In the genomic region with DNA sequence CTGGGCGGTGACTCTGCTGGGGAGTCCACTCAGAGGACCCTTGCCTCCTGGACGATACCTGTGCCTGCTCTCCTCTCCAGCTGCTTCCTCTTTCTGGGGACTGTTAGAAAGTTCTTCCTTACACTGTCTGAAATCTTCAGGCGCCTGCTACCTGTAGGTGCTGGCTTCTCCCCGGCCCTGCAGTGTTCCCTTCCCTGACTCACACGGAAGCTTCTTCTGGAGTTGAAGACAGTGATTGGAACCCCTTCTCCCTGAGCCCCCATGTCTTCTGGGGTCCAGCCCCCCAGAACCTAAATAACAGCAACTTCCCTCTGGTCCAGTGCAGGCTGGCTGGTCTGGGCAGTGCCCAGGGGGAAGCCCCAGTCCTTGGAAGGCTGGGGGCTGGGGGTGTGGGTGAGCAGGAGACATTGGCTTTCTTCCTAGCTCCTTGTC, we compare ENCODE assay signal across 8 cellular contexts. TPM values are rescaled to one million over a fixed set of nuclear protein-coding genes. Genes with fewer than 3 reads are reported as not detected.
DNase-seq lines count a peak whose midpoint lies in the region; ATAC-seq, FAIRE-seq and TF ChIP-seq lines count a peak whose summit lies in the region.

No MANE protein-coding gene starts in this region.

- intact Hi-C loops in pancreas (cut with DNase I): no loop called here

- DNase-seq in GM06990 (ENCODE audit: extremely low read depth, insufficient read length): no peak
- DNase-seq in SKM-1 (lab: John Stamatoyannopoulos, UW; ENCODE audit: unreplicated experiment): peak; percentile 52
- no peak for DNase-seq in fibroblast of pulmonary artery (ENCODE audit: low read depth)
- no peak for DNase-seq in pancreas
- no peak for DNase-seq in kidney glomerular epithelial cell (lab: John Stamatoyannopoulos, UW)
- no peak for DNase-seq in NCI-H524 treated with DMSO at 0.1 percent for 48 hours (lab: John Stamatoyannopoulos, UW)
- no peak for DNase-seq in HEK293T (ENCODE audit: extremely low spot score)

- TF ChIP-seq CTCF in GM06990 (IDR thresholded peaks at IDR 0.05; ENCODE audit: insufficient read depth, low read length, poor library complexity, severe bottlenecking) (no peak), fibroblast of pulmonary artery (IDR thresholded peaks at IDR 0.05; ENCODE audit: low read length, missing control alignments) (no peak), pancreas (IDR thresholded peaks at IDR 0.05) (no peak)

- no peak for FAIRE-seq in pancreas (lab: Jason Lieb, UNC)

- CTCF ChIA-PET in HEK293T (lab: Yijun Ruan, JAX): interaction anchor here (2.5 kb wide), 1 partner anchor 10 kb away, joined by 28 read pairs; no protein-coding TSS in a partner anchor

- H3K4me1 ChIP-seq in pancreas: peaks cover 0 to 7% (median 0%) of the 10 kb centered on the region in 3 donors

- H3K4me3 ChIP-seq in GM06990 (replicated peaks; ENCODE audit: low read depth, low read length) (peak overlapping the region; percentile 55), fibroblast of pulmonary artery (replicated peaks; ENCODE audit: low read depth, low read length) (peak overlapping the region; percentile 83), pancreas (peak overlapping the region; percentile 47 to 94 (median 61))

- peak overlapping the region in 3 of 4 donors; percentile 22 to 80 (median 72) for H3K27ac ChIP-seq in pancreas

- ATAC-seq in HG02610 (IDR thresholded peaks at IDR 0.05; ENCODE audit: unreplicated experiment): peak; percentile 40
- peak; percentile 45 to 59 (median 46) for ATAC-seq in pancreas

- H3K27me3 ChIP-seq in GM06990 (replicated peaks; ENCODE audit: control insufficient read depth, insufficient read depth, low read length): no peaks in the 10 kb centered on the region
- no peaks in the 10 kb centered on the region for H3K27me3 ChIP-seq in pancreas

- WGBS in pancreas, 2 donors: 6 to 9% methylated on average over 5 of the region's 5 CpGs

- POLR2A ChIA-PET in HEK293T (lab: Yijun Ruan, JAX): interaction anchor here (1.0 to 2.2 kb wide), 3 partner anchors 10 to 18 kb away, joined by 3 to 14 read pairs (median 6); no protein-coding TSS in a partner anchor

- H3K36me3 ChIP-seq in GM06990 (ENCODE audit: control insufficient read depth, insufficient read depth, low read length): no peaks in the 10 kb centered on the region
- no peaks in the 10 kb centered on the region for H3K36me3 ChIP-seq in pancreas

- no peaks in the 10 kb centered on the region for H3K9me3 ChIP-seq in pancreas

TF ChIP-seq in HEK293T, 16 proteins besides CTCF, POLR2A, EP300 and RAD21:
- no peak for TF ChIP-seq LEF1 (IDR thresholded peaks at IDR 0.05; ENCODE audit: borderline replicate concordance)
- TF ChIP-seq, protein P1, sequence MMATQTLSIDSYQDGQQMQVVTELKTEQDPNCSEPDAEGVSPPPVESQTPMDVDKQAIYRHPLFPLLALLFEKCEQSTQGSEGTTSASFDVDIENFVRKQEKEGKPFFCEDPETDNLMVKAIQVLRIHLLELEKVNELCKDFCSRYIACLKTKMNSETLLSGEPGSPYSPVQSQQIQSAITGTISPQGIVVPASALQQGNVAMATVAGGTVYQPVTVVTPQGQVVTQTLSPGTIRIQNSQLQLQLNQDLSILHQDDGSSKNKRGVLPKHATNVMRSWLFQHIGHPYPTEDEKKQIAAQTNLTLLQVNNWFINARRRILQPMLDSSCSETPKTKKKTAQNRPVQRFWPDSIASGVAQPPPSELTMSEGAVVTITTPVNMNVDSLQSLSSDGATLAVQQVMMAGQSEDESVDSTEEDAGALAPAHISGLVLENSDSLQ (IDR thresholded peaks at IDR 0.05): no peak
- no peak for TF ChIP-seq L3MBTL2 (conservative IDR thresholded peaks at IDR 0.05)
- no peak for TF ChIP-seq NFRKB (IDR thresholded peaks at IDR 0.05)
- TF ChIP-seq BHLHE40 (IDR thresholded peaks at IDR 0.05; ENCODE audit: borderline replicate concordance): no peak
- TF ChIP-seq TARDBP (IDR thresholded peaks at IDR 0.05): no peak
- no peak for TF ChIP-seq FOXM1 (IDR thresholded peaks at IDR 0.05; ENCODE audit: borderline replicate concordance)
- no peak for TF ChIP-seq ZNF384 (IDR thresholded peaks at IDR 0.05)
- TF ChIP-seq CTBP1 (IDR thresholded peaks at IDR 0.05; ENCODE audit: borderline replicate concordance): no peak
- no peak for TF ChIP-seq FOXA1 (IDR thresholded peaks at IDR 0.05)
- TF ChIP-seq SUZ12 (IDR thresholded peaks at IDR 0.05): no peak
- TF ChIP-seq FOXK2 (IDR thresholded peaks at IDR 0.05): no peak
- TF ChIP-seq ELF4 (IDR thresholded peaks at IDR 0.05): no peak
- no peak for TF ChIP-seq SP1 (IDR thresholded peaks at IDR 0.05)
- no peak for TF ChIP-seq ARNT (IDR thresholded peaks at IDR 0.05)
- no peak for TF ChIP-seq HDGF (IDR thresholded peaks at IDR 0.05; ENCODE audit: borderline replicate concordance)

RNA-seq across cellular contexts. Expression of a gene that starts 0.7 kb away (rescaled TPM):
- 100 to 1,000 TPM in 3 of 6 donors, 10 to 100 TPM in 3; 44.0 to 190 (median 97.8) TPM for total RNA-seq in pancreas
- polyA plus RNA-seq in pancreas: 100 to 1,000 TPM; 154 to 193 TPM
